8 cellular contexts compared by ENCODE assay signal in genomic region chr6:139135578-139136545, GRCh38. TPM values are rescaled to one million over a fixed set of nuclear protein-coding genes. Genes with fewer than 3 reads are reported as not detected.
DNase-seq lines count a peak whose midpoint lies in the region; ATAC-seq and TF ChIP-seq lines count a peak whose summit lies in the region.

No MANE protein-coding gene starts in this region.

- peak overlapping the region; percentile 76 to 90 (median 88) for H3K4me3 ChIP-seq in esophagus squamous epithelium
- peak overlapping the region; percentile 73 to 77 for H3K4me3 ChIP-seq in muscle layer of duodenum (ENCODE audit: low read depth in 1 of 2, low read length in 2 of 2)
- H3K4me3 ChIP-seq in thymus (ENCODE audit: low read length) = peak overlapping the region; percentile 77

- peak overlapping the region; percentile 96 for H3K27ac Mint-ChIP-seq in activated T-cell treated with anti-CD3 and anti-CD28 coated beads, Interleukin-2, amount 50 U/mL, for 24 hours

- no peaks in the 10 kb centered on the region for H3K27me3 Mint-ChIP-seq in activated T-cell treated with anti-CD3 and anti-CD28 coated beads, Interleukin-2, amount 50 U/mL, for 24 hours

- DNase-seq in NCI-H774 (lab: John Stamatoyannopoulos, UW) (peak; percentile 28), esophagus squamous epithelium (lab: John Stamatoyannopoulos, UW) (no peak), SK-N-DZ (ENCODE audit: low spot score) (no peak)
- peak; percentile 75 for DNase-seq in activated T-cell treated with anti-CD3 and anti-CD28 coated beads, Interleukin-2, amount 50 U/mL, for 24 hours

- H3K36me3 Mint-ChIP-seq in activated T-cell treated with anti-CD3 and anti-CD28 coated beads, Interleukin-2, amount 50 U/mL, for 24 hours (ENCODE audit: low read depth) = peaks cover 47% of the 10 kb centered on the region

- peak overlapping the region; percentile 92 for H3K4me3 Mint-ChIP-seq in activated T-cell treated with anti-CD3 and anti-CD28 coated beads, Interleukin-2, amount 50 U/mL, for 24 hours

- 1% methylated on average over 4 to 14 of the region's 76 CpGs for WGBS in esophagus squamous epithelium, 2 donors
- WGBS in thymus = under 1% methylated on average over 76 of the region's 76 CpGs

- peaks cover 69% of the 10 kb centered on the region for H3K4me1 Mint-ChIP-seq in activated T-cell treated with anti-CD3 and anti-CD28 coated beads, Interleukin-2, amount 50 U/mL, for 24 hours (ENCODE audit: low read depth)

- ATAC-seq in GM18498 (IDR thresholded peaks at IDR 0.05; ENCODE audit: unreplicated experiment) (peak; percentile 47), HG02642 (IDR thresholded peaks at IDR 0.05; ENCODE audit: poor library complexity, unreplicated experiment) (peak; percentile 39)

- intact Hi-C loops in esophagus squamous epithelium (cut with DNase I) = no loop called here

- TF ChIP-seq POLR2A in esophagus squamous epithelium (IDR thresholded peaks at IDR 0.05) = no peak

- peak in 4 of 6 experiments; percentile 9 to 26 (median 20) for TF ChIP-seq CTCF in esophagus squamous epithelium (IDR thresholded peaks at IDR 0.05)

- H3K27ac ChIP-seq in esophagus squamous epithelium = peak overlapping the region; percentile 97 to 99 (median 98)
- peak overlapping the region; percentile 85 for H3K27ac ChIP-seq in muscle layer of duodenum (ENCODE audit: low read length)
- H3K27ac ChIP-seq in thymus (ENCODE audit: low read depth) = peak overlapping the region; percentile 98

- H3K36me3 ChIP-seq in esophagus squamous epithelium (peaks cover 0 to 2% (median 0%) of the 10 kb centered on the region in 3 donors), muscle layer of duodenum (ENCODE audit: control insufficient read depth in 1 of 2, insufficient read depth in 2 of 2, low read length in 2 of 2) (no peaks in the 10 kb centered on the region), thymus (ENCODE audit: control insufficient read depth, insufficient read depth) (no peaks in the 10 kb centered on the region)

- H3K27me3 ChIP-seq in esophagus squamous epithelium (no peaks in the 10 kb centered on the region), muscle layer of duodenum (ENCODE audit: low read depth, low read length) (no peaks in the 10 kb centered on the region), thymus (ENCODE audit: control insufficient read depth, insufficient read depth) (no peaks in the 10 kb centered on the region)

- no peaks in the 10 kb centered on the region for H3K9me3 ChIP-seq in esophagus squamous epithelium
- H3K9me3 ChIP-seq in muscle layer of duodenum (ENCODE audit: control insufficient read depth in 1 of 2, low read length in 2 of 2) = no peaks in the 10 kb centered on the region
- no peaks in the 10 kb centered on the region for H3K9me3 ChIP-seq in thymus (ENCODE audit: control insufficient read depth)

- peaks cover 2% of the 10 kb centered on the region for H3K9me3 Mint-ChIP-seq in activated T-cell treated with anti-CD3 and anti-CD28 coated beads, Interleukin-2, amount 50 U/mL, for 24 hours

- H3K4me1 ChIP-seq in esophagus squamous epithelium (peaks cover 15 to 75% (median 29%) of the 10 kb centered on the region in 3 donors), muscle layer of duodenum (ENCODE audit: control insufficient read depth in 1 of 2, insufficient read depth in 2 of 2, low read length in 2 of 2) (peaks cover 10 to 32% of the 10 kb centered on the region in 2 donors), thymus (ENCODE audit: control insufficient read depth, insufficient read depth, low read length) (peaks cover 14% of the 10 kb centered on the region)

RNA-seq across cellular contexts. Expression of gene HECA, which starts 1.0 kb away (rescaled TPM):
- 10 to 100 TPM; 29.6 to 44.4 (median 35.8) TPM for total RNA-seq in esophagus squamous epithelium
- 36.0 TPM for polyA plus RNA-seq in thymus
- 9.9 and 11.3 TPM in 2 replicates for polyA plus RNA-seq in SK-N-DZ (2014; cell fraction: cytosol; rRNA removed)
- polyA plus RNA-seq in SK-N-DZ (2014; cell fraction: nucleus; rRNA removed) = 4.3 TPM in 2 replicates

Comparison
In these comparisons a context has a peak if more than half of its experiments do, and no peak if none do; other contexts are left out.
1. DNase-seq: peak in NCI-H774 (single experiment) and activated T-cell treated with anti-CD3 and anti-CD28 coated beads, Interleukin-2, amount 50 U/mL, for 24 hours (single experiment); none in esophagus squamous epithelium (single experiment) and SK-N-DZ (single experiment).
2. Peak in every context shown above with its lines, with median percentiles within 50 percentile points of each other: H3K27ac ChIP-seq and H3K4me3 ChIP-seq.